1 cellular context compared by ENCODE assay signal in genomic region chr16:85573696-85574641, GRCh38.
A peak's percentile ranks its signal among the peaks of the same experiment; 100 is the strongest.
TF ChIP-seq lines count a peak whose summit lies in the region.

No MANE protein-coding gene starts in this region.

TF ChIP-seq in HEK293, 187 proteins besides CTCF, POLR2A, EP300 and RAD21 (continued from another document and continues in another):
- TF ChIP-seq PRDM10 (tag by site-specific recombination; IDR thresholded peaks at IDR 0.05) (peak; percentile 95), ZNF169 (tag by site-specific recombination; IDR thresholded peaks at IDR 0.05) (no peak), ZNF175 (tag by site-specific recombination; IDR thresholded peaks at IDR 0.05) (no peak), OSR2 (tag by site-specific recombination; IDR thresholded peaks at IDR 0.05) (no peak), ZNF350 (tag by site-specific recombination; IDR thresholded peaks at IDR 0.05) (no peak), YY1 (tag by site-specific recombination; IDR thresholded peaks at IDR 0.05) (peak; percentile 51; the same call in 1 of the 2 replicates), ZNF585B (tag by site-specific recombination; IDR thresholded peaks at IDR 0.05) (no peak), ZNF639 (tag by site-specific recombination; IDR thresholded peaks at IDR 0.05) (no peak), PRDM4 (tag by site-specific recombination; IDR thresholded peaks at IDR 0.05) (no peak), BCL6B (tag by site-specific recombination; IDR thresholded peaks at IDR 0.05) (no peak), ZNF324 (tag by site-specific recombination; IDR thresholded peaks at IDR 0.05) (no peak), ZNF266 (tag by site-specific recombination; IDR thresholded peaks at IDR 0.05; ENCODE audit: low read depth) (no peak), ZNF223 (tag by site-specific recombination; IDR thresholded peaks at IDR 0.05) (no peak), ZNF48 (tag by site-specific recombination; IDR thresholded peaks at IDR 0.05) (no peak), ZNF366 (tag by site-specific recombination; conservative IDR thresholded peaks at IDR 0.05) (no peak), PATZ1 (tag by site-specific recombination; IDR thresholded peaks at IDR 0.05) (peak; percentile 69), ZFP41 (tag by site-specific recombination; IDR thresholded peaks at IDR 0.05; ENCODE audit: borderline replicate concordance) (no peak), ZBTB48 (tag by site-specific recombination; IDR thresholded peaks at IDR 0.05) (no peak), BCL11A (tag by site-specific recombination; IDR thresholded peaks at IDR 0.05; ENCODE audit: low read depth) (no peak), ZFP69B (tag by site-specific recombination; IDR thresholded peaks at IDR 0.05) (no peak), TRIM28 (IDR thresholded peaks at IDR 0.05; ENCODE audit: borderline replicate concordance, low read length) (no peak), ZIC2 (tag by site-specific recombination; IDR thresholded peaks at IDR 0.05) (peak; percentile 52), ZBTB20 (tag by site-specific recombination; IDR thresholded peaks at IDR 0.05) (peak; percentile 48; the same call in 1 of the 2 replicates), ZNF701 (tag by site-specific recombination; IDR thresholded peaks at IDR 0.05) (no peak), ZNF184 (tag by site-specific recombination; IDR thresholded peaks at IDR 0.05) (no peak), FEZF1 (tag by site-specific recombination; IDR thresholded peaks at IDR 0.05) (no peak), ZNF830 (tag by site-specific recombination; IDR thresholded peaks at IDR 0.05; ENCODE audit: low read depth) (no peak), ZNF404 (tag by site-specific recombination; IDR thresholded peaks at IDR 0.05) (no peak), ZBTB8A (tag by site-specific recombination; IDR thresholded peaks at IDR 0.05) (peak; percentile 19; the same call in 1 of the 2 replicates), ZNF26 (tag by site-specific recombination; IDR thresholded peaks at IDR 0.05) (no peak), ZNF624 (tag by site-specific recombination; IDR thresholded peaks at IDR 0.05) (no peak), GLI4 (tag by site-specific recombination; IDR thresholded peaks at IDR 0.05) (no peak), ZNF555 (tag by site-specific recombination; conservative IDR thresholded peaks at IDR 0.05) (no peak), KLF9 (tag by site-specific recombination; IDR thresholded peaks at IDR 0.05; ENCODE audit: low read depth) (no peak), ZNF501 (tag by site-specific recombination; IDR thresholded peaks at IDR 0.05) (no peak), ZNF544 (tag by site-specific recombination; IDR thresholded peaks at IDR 0.05) (no peak), ZNF692 (tag by site-specific recombination; IDR thresholded peaks at IDR 0.05) (no peak), KLF16 (tag by site-specific recombination; IDR thresholded peaks at IDR 0.05) (no peak), ZNF843 (tag by site-specific recombination; IDR thresholded peaks at IDR 0.05) (no peak), AEBP2 (tag by site-specific recombination; IDR thresholded peaks at IDR 0.05; ENCODE audit: borderline replicate concordance) (no peak), ZNF837 (tag by site-specific recombination; IDR thresholded peaks at IDR 0.05) (no peak), ATF2 (tag by site-specific recombination; IDR thresholded peaks at IDR 0.05; ENCODE audit: low read depth) (no peak), ZEB2 (tag by site-specific recombination; IDR thresholded peaks at IDR 0.05) (peak; percentile 47), ZNF280D (tag by site-specific recombination; IDR thresholded peaks at IDR 0.05) (no peak), ZNF571 (tag by site-specific recombination; IDR thresholded peaks at IDR 0.05) (no peak)
